ENCODE assay signal across 19 cellular contexts in the genomic region with DNA sequence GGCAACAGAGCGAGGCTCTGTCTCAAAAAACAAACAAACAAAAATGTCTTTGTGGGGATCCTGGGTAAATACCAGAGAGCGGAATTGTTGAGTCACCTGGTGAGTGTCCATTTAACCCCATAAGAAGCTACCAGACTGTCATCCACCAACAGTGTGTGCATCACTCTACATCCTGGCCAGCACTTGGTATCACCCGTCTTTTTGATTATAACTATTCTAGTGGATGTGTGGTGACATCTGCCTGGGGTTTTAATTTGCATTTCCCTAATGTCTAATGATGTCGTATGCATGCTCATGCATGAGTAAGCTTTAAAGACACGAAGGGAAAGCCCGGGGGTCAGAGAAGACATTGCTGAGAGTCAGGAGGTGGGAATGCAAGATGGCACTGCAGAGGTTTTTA.
DNase-seq lines count a peak whose midpoint lies in the region; ATAC-seq, FAIRE-seq and TF ChIP-seq lines count a peak whose summit lies in the region.
"Had no signal": no experiment of that assay in that cellular context is flagged by ENCODE, and none has a peak within 500 bp of the region (broad histone marks: within the 10 kb centered on the region; RNA-seq: fewer than 3 reads in every experiment).

No MANE protein-coding gene starts in this region.

- H3K4me3 Mint-ChIP-seq in activated T-helper 2 cell treated with anti-CD3 and anti-CD28 coated beads, Interferon-gamma antibody, Interleukin-2, Interleukin-4, amounts not matched to agents 10 μg/mL and 5 μg/mL and 100 μg/mL, durations not matched to agents 14 hours and 24 hours and 36 hours (ENCODE audit: low read depth): no peak overlapping the region
- H3K4me3 Mint-ChIP-seq: activated B cell treated with CpG ODN at 0.5 μM for 24 hours, neural crest cell had no signal

- no peak overlapping the region for H3K27ac ChIP-seq in GM12878 (ENCODE audit: control insufficient read depth, insufficient read depth)
- H3K27ac ChIP-seq: SJCRH30, suprapubic skin had no signal

- no peaks in the 10 kb centered on the region for H3K36me3 Mint-ChIP-seq in activated T-helper 2 cell treated with anti-CD3 and anti-CD28 coated beads, Interferon-gamma antibody, Interleukin-2, Interleukin-4, amounts not matched to agents 10 μg/mL and 5 μg/mL and 100 μg/mL, durations not matched to agents 14 hours and 24 hours and 36 hours (ENCODE audit: low read depth)

- H3K9me3 Mint-ChIP-seq in activated T-helper 2 cell treated with anti-CD3 and anti-CD28 coated beads, Interferon-gamma antibody, Interleukin-2, Interleukin-4, amounts not matched to agents 10 μg/mL and 5 μg/mL and 100 μg/mL, durations not matched to agents 14 hours and 24 hours and 36 hours: no peaks in the 10 kb centered on the region

- SMC1A ChIA-PET in GM12878 (lab: Charles Lee; ENCODE audit: uncharacterized antibody, unreplicated experiment): no interaction called here

- RAD21 ChIA-PET in GM12878 (lab: Charles Lee; ENCODE audit: unreplicated experiment): no interaction called here

- H4K20me1 ChIP-seq in GM12878 (ENCODE audit: control insufficient read depth, insufficient read depth): no peaks in the 10 kb centered on the region

- no peak for FAIRE-seq in GM12878 (lab: Jason Lieb, UNC)

- TF ChIP-seq EP300 in GM12878 (IDR thresholded peaks at IDR 0.05; ENCODE audit: borderline replicate concordance in 1 of 2, control insufficient read depth in 1 of 2, low read depth in 2 of 2, low read length in 2 of 2): no peak

- TF ChIP-seq CTCF in GM12878 (IDR thresholded peaks at IDR 0.05 in 2 of 3, conservative IDR thresholded peaks at IDR 0.05 in 1 of 3; ENCODE audit: control insufficient read depth in 2 of 3, extremely low read depth in 1 of 3, insufficient read depth in 1 of 3, low read depth in 3 of 3, low read length in 3 of 3): no peak

- H3K9ac ChIP-seq in GM12878 (ENCODE audit: control insufficient read depth, insufficient read depth, low read length): no peak overlapping the region

- H3K4me1 ChIP-seq in GM12878 (ENCODE audit: control insufficient read depth, insufficient read depth, low read length): no peaks in the 10 kb centered on the region
- H3K4me1 ChIP-seq: suprapubic skin had no signal

- H3K4me1 Mint-ChIP-seq in activated T-helper 2 cell treated with anti-CD3 and anti-CD28 coated beads, Interferon-gamma antibody, Interleukin-2, Interleukin-4, amounts not matched to agents 10 μg/mL and 5 μg/mL and 100 μg/mL, durations not matched to agents 14 hours and 24 hours and 36 hours (ENCODE audit: low read depth): no peaks in the 10 kb centered on the region

- no peak overlapping the region for H2AFZ ChIP-seq in GM12878 (ENCODE audit: control insufficient read depth, low read depth, low read length)

- POLR2A ChIA-PET in GM12878 (lab: Charles Lee): no interaction called here

- H3K27ac Mint-ChIP-seq in activated T-helper 2 cell treated with anti-CD3 and anti-CD28 coated beads, Interferon-gamma antibody, Interleukin-2, Interleukin-4, amounts not matched to agents 10 μg/mL and 5 μg/mL and 100 μg/mL, durations not matched to agents 14 hours and 24 hours and 36 hours: no peak overlapping the region
- H3K27ac Mint-ChIP-seq: activated B cell treated with CpG ODN at 0.5 μM for 24 hours had no signal

- no peaks in the 10 kb centered on the region; a peak in 1 of 4 replicates for H3K27me3 ChIP-seq in GM12878 (replicated peaks in 1 of 2; ENCODE audit: control insufficient read depth in 2 of 2, insufficient read depth in 2 of 2, low read length in 1 of 2)
- H3K27me3 ChIP-seq: SJCRH30 had no signal

- no peak overlapping the region for H3K4me3 ChIP-seq in GM12878
- H3K4me3 ChIP-seq: mucosa of descending colon, SJCRH30, smooth muscle cell, suprapubic skin had no signal

- intact Hi-C loops in GM12878 (cut with micrococcal nuclease; ENCODE audit: unreplicated experiment): no loop called here
- intact Hi-C loops in activated T-helper 2 cell treated with anti-CD3 and anti-CD28 coated beads, Interferon-gamma antibody, Interleukin-2, Interleukin-4, amounts not matched to agents 10 μg/mL and 5 μg/mL and 100 μg/mL, durations not matched to agents 14 hours and 24 hours and 36 hours (cut with micrococcal nuclease): no loop called here

- DNase-seq in stimulated activated CD4-positive, alpha-beta T cell treated with anti-CD3 and anti-CD28 coated beads, Interleukin-15, amount 100 ng/mL, for 24 hours: peak; percentile 13
- DNase-seq in stimulated activated CD4-positive, alpha-beta T cell treated with anti-CD3 and anti-CD28 coated beads, Interleukin-12 subunit alpha, Interleukin-12 subunit beta, amount 100 ng/mL, for 4 hours: no peak
- peak; percentile 59 for DNase-seq in HS-5 (ENCODE audit: low read depth)
- no peak for DNase-seq in GM12878 (ENCODE audit: low read depth, low spot score)
- no peak for DNase-seq in HuH-7.5 (ENCODE audit: low spot score)
- no peak for DNase-seq in COLO668 (lab: John Stamatoyannopoulos, UW; ENCODE audit: unreplicated experiment)
- no peak for DNase-seq in activated T-helper 2 cell treated with anti-CD3 and anti-CD28 coated beads, Interferon-gamma antibody, Interleukin-2, Interleukin-4, amounts not matched to agents 10 μg/mL and 5 μg/mL and 100 μg/mL, durations not matched to agents 14 hours and 24 hours and 36 hours (ENCODE audit: low spot score)
- DNase-seq: activated B cell treated with CpG ODN at 0.5 μM for 24 hours; amygdala; Kasumi-1; mucosa of descending colon; NCI-H1105 treated with DMSO at 0.1 percent for 48 hours; NCI-H2107; SJCRH30; stimulated activated CD8-positive, alpha-beta memory T cell treated with anti-CD3 and anti-CD28 coated beads, Interleukin-4, amount 100 ng/mL, for 48 hours; T-helper 2 cell had no signal

- BruUV-seq in GM12878 (replicated peaks; lab: Mats Ljungman, UMichigan): no TSS peak

- in situ Hi-C loops in GM12878 (cut with MboI): no loop called here

- CTCF ChIA-PET in GM12878 (lab: Yijun Ruan, JAX): no interaction called here

- 31% methylated on average over 6 of the region's 6 CpGs for WGBS in GM12878 (ENCODE audit: insufficient coverage, insufficient replicate concordance, low lambda C conversion rate, missing lambda C conversion rate)

- no peak for TF ChIP-seq POLR2A in GM12878 (IDR thresholded peaks at IDR 0.05; ENCODE audit: low read depth, low read length)

- no peaks in the 10 kb centered on the region for H3K79me2 ChIP-seq in GM12878 (ENCODE audit: control insufficient read depth, insufficient read depth, low read length)

- no peaks in the 10 kb centered on the region for H3K27me3 Mint-ChIP-seq in activated T-helper 2 cell treated with anti-CD3 and anti-CD28 coated beads, Interferon-gamma antibody, Interleukin-2, Interleukin-4, amounts not matched to agents 10 μg/mL and 5 μg/mL and 100 μg/mL, durations not matched to agents 14 hours and 24 hours and 36 hours (ENCODE audit: low read depth)

- no peak overlapping the region for H3K4me2 ChIP-seq in GM12878 (ENCODE audit: control insufficient read depth, insufficient read depth)
- H3K4me2 ChIP-seq: smooth muscle cell had no signal

- no peaks in the 10 kb centered on the region; the same call in 2 of the 3 replicates for H3K9me3 ChIP-seq in GM12878 (replicated peaks; ENCODE audit: control insufficient read depth, insufficient read depth, low read length)
- H3K9me3 ChIP-seq: suprapubic skin had no signal

- no peak for TF ChIP-seq RAD21 in GM12878 (IDR thresholded peaks at IDR 0.05; ENCODE audit: insufficient read depth, low read depth, low read length)

- ATAC-seq in GM12878: no peak
- ATAC-seq: mucosa of descending colon had no signal

- H3K36me3 ChIP-seq in GM12878 (ENCODE audit: control insufficient read depth in 2 of 2, insufficient read depth in 2 of 2, low read length in 1 of 2): no peaks in the 10 kb centered on the region
- H3K36me3 ChIP-seq: SJCRH30, suprapubic skin had no signal

TF ChIP-seq in GM12878, 131 proteins besides CTCF, POLR2A, EP300 and RAD21:
- peak; percentile 40 for TF ChIP-seq BCL3 (IDR thresholded peaks at IDR 0.05; ENCODE audit: borderline replicate concordance, insufficient read depth, low read depth, low read length, poor library complexity, severe bottlenecking)
- TF ChIP-seq NR2C1 (IDR thresholded peaks at IDR 0.05): no peak
TF ChIP-seq in GM12878: peak in this region for 1.

Comparison
In these comparisons a context has a peak if more than half of its experiments do, and no peak if none do; other contexts are left out.
1. DNase-seq: peak in stimulated activated CD4-positive, alpha-beta T cell treated with anti-CD3 and anti-CD28 coated beads, Interleukin-15, amount 100 ng/mL, for 24 hours (single experiment) and HS-5 (single experiment); none in stimulated activated CD4-positive, alpha-beta T cell treated with anti-CD3 and anti-CD28 coated beads, Interleukin-12 subunit alpha, Interleukin-12 subunit beta, amount 100 ng/mL, for 4 hours (single experiment), GM12878 (single experiment), HuH-7.5 (single experiment), COLO668 (single experiment) and activated T-helper 2 cell treated with anti-CD3 and anti-CD28 coated beads, Interferon-gamma antibody, Interleukin-2, Interleukin-4, amounts not matched to agents 10 μg/mL and 5 μg/mL and 100 μg/mL, durations not matched to agents 14 hours and 24 hours and 36 hours (single experiment).